22 cellular contexts compared by ENCODE assay signal in the genomic region with DNA sequence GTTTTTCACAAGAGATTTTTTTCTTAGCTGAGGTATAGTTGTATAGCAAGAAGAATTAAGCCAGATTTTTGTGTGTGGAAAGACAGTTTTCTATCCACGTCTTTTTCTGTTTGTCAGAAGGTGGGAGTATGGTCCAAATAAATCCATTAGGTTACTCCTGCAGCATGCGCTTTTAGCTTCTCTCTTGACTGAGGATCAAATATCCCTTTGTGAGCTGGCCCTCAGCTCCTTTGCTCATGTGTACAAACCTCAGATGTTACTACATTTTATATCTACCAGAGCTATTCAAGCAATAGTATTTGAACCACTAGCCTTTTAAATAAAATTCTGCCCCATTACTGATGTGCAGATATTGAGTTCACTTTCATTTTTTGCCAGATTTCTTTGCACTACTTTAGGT. TPM values are rescaled to one million over a fixed set of nuclear protein-coding genes. Genes with fewer than 3 reads are reported as not detected.
DNase-seq lines count a peak whose midpoint lies in the region; ATAC-seq and TF ChIP-seq lines count a peak whose summit lies in the region.
"Had no signal": no experiment of that assay in that cellular context is flagged by ENCODE, and none has a peak within 500 bp of the region (broad histone marks: within the 10 kb centered on the region; RNA-seq: fewer than 3 reads in every experiment).

No MANE protein-coding gene starts in this region.

- intact Hi-C loops in sigmoid colon (cut with DNase I) = no loop called here
- intact Hi-C loops in CD4-positive, alpha-beta memory T cell (cut with micrococcal nuclease) = no loop called here

- no peak for TF ChIP-seq POLR2A in sigmoid colon (IDR thresholded peaks at IDR 0.05)

- no peaks in the 10 kb centered on the region for H3K27me3 ChIP-seq in CD4-positive, CD25-positive, alpha-beta regulatory T cell (ENCODE audit: control insufficient read depth, insufficient read depth, low read length)
- no peaks in the 10 kb centered on the region for H3K27me3 ChIP-seq in sigmoid colon
- H3K27me3 ChIP-seq in CD4-positive, alpha-beta memory T cell (ENCODE audit: insufficient read depth, low read length) = no peaks in the 10 kb centered on the region

- CTCF ChIA-PET in CD4-positive, alpha-beta memory T cell (lab: Charles Lee; ENCODE audit: partially characterized antibody) = interaction anchor here (1.1 to 1.7 kb wide), 2 partner anchors 10 to 58 kb away, joined by 3 to 5 read pairs; no protein-coding TSS in a partner anchor

- no peaks in the 10 kb centered on the region for H3K9me3 Mint-ChIP-seq in CD4-positive, CD25-positive, alpha-beta regulatory T cell
- H3K9me3 Mint-ChIP-seq in mesothelial cell of epicardium = no peaks in the 10 kb centered on the region
- no peaks in the 10 kb centered on the region for H3K9me3 Mint-ChIP-seq in CD4-positive, alpha-beta memory T cell
- H3K9me3 Mint-ChIP-seq in stimulated activated memory B cell treated with anti-CD40 and anti-IgM and Interleukin-4, amounts not matched to agents 10 μg/mL and 1 μg/mL and 100 μg/mL, for 72 hours = no peaks in the 10 kb centered on the region
- H3K9me3 Mint-ChIP-seq: CD8-positive, alpha-beta T cell had no signal

- H3K27me3 Mint-ChIP-seq in CD4-positive, CD25-positive, alpha-beta regulatory T cell = no peaks in the 10 kb centered on the region
- no peaks in the 10 kb centered on the region for H3K27me3 Mint-ChIP-seq in T-helper 17 cell
- no peaks in the 10 kb centered on the region for H3K27me3 Mint-ChIP-seq in mesothelial cell of epicardium (ENCODE audit: low read depth)
- no peaks in the 10 kb centered on the region for H3K27me3 Mint-ChIP-seq in CD4-positive, alpha-beta memory T cell
- no peaks in the 10 kb centered on the region for H3K27me3 Mint-ChIP-seq in stimulated activated memory B cell treated with anti-CD40 and anti-IgM and Interleukin-4, amounts not matched to agents 10 μg/mL and 1 μg/mL and 100 μg/mL, for 72 hours

- no peaks in the 10 kb centered on the region for H3K9me3 ChIP-seq in CD4-positive, CD25-positive, alpha-beta regulatory T cell (ENCODE audit: control insufficient read depth in 2 of 2, low read length in 2 of 2)
- no peaks in the 10 kb centered on the region for H3K9me3 ChIP-seq in T-helper 17 cell (ENCODE audit: control insufficient read depth, low read length, poor library complexity, severe bottlenecking)
- no peaks in the 10 kb centered on the region for H3K9me3 ChIP-seq in sigmoid colon
- no peaks in the 10 kb centered on the region for H3K9me3 ChIP-seq in CD4-positive, alpha-beta memory T cell (ENCODE audit: control insufficient read depth in 1 of 2, low read length in 2 of 2)

- H3K4me1 ChIP-seq in CD4-positive, CD25-positive, alpha-beta regulatory T cell (ENCODE audit: control insufficient read depth, insufficient read depth, low read length, poor library complexity, severe bottlenecking) = no peaks in the 10 kb centered on the region
- H3K4me1 ChIP-seq in sigmoid colon = peaks cover 0 to 23% (median 12%) of the 10 kb centered on the region in 4 donors
- peaks cover 3% of the 10 kb centered on the region for H3K4me1 ChIP-seq in CD4-positive, alpha-beta memory T cell (ENCODE audit: insufficient read depth, low read length)

- H3K4me3 Mint-ChIP-seq in CD4-positive, CD25-positive, alpha-beta regulatory T cell = no peak overlapping the region
- no peak overlapping the region for H3K4me3 Mint-ChIP-seq in T-helper 17 cell
- H3K4me3 Mint-ChIP-seq in mesothelial cell of epicardium = no peak overlapping the region
- no peak overlapping the region for H3K4me3 Mint-ChIP-seq in CD4-positive, alpha-beta memory T cell
- H3K4me3 Mint-ChIP-seq in stimulated activated memory B cell treated with anti-CD40 and anti-IgM and Interleukin-4, amounts not matched to agents 10 μg/mL and 1 μg/mL and 100 μg/mL, for 72 hours = no peak overlapping the region
- H3K4me3 Mint-ChIP-seq: CD8-positive, alpha-beta T cell had no signal

- POLR2A ChIA-PET in CD4-positive, alpha-beta memory T cell (lab: Charles Lee; ENCODE audit: partially characterized antibody) = interaction anchor here (0.8 kb wide), 1 partner anchor 9 kb away, joined by 3 read pairs; a partner anchor contains a TSS

- no peak for ATAC-seq in CD4-positive, CD25-positive, alpha-beta regulatory T cell (ENCODE audit: low read depth in 2 of 2)
- ATAC-seq in T-helper 17 cell (no peak), GM18868 (IDR thresholded peaks at IDR 0.05; ENCODE audit: unreplicated experiment) (no peak), GM21381 (IDR thresholded peaks at IDR 0.05; ENCODE audit: unreplicated experiment) (no peak)
- no peak for ATAC-seq in stimulated activated memory B cell treated with anti-CD40 and anti-IgM and Interleukin-4, amounts not matched to agents 10 μg/mL and 1 μg/mL and 100 μg/mL, for 72 hours
- ATAC-seq: CD8-positive, alpha-beta T cell had no signal

- TF ChIP-seq CTCF in mesothelial cell of epicardium (IDR thresholded peaks at IDR 0.05; ENCODE audit: unreplicated experiment) (no peak), sigmoid colon (IDR thresholded peaks at IDR 0.05) (no peak)

- WGBS in sigmoid colon, 2 donors = 88 to 92% methylated on average over 2 of the region's 2 CpGs

- H3K4me3 ChIP-seq in CD4-positive, CD25-positive, alpha-beta regulatory T cell (ENCODE audit: low read depth, low read length) = no peak overlapping the region
- H3K4me3 ChIP-seq in sigmoid colon = no peak overlapping the region
- H3K4me3 ChIP-seq in CD4-positive, alpha-beta memory T cell (ENCODE audit: low read length in 2 of 2) = no peak overlapping the region
- H3K4me3 ChIP-seq: GM23248 had no signal

- no peak overlapping the region for H3K27ac ChIP-seq in CD4-positive, CD25-positive, alpha-beta regulatory T cell (ENCODE audit: insufficient read depth, low read length, poor library complexity, severe bottlenecking)
- peak overlapping the region in 3 of 4 donors; percentile 7 to 56 (median 52) for H3K27ac ChIP-seq in sigmoid colon
- no peak overlapping the region for H3K27ac ChIP-seq in CD4-positive, alpha-beta memory T cell (ENCODE audit: low read depth, low read length)
- H3K27ac ChIP-seq: GM23248 had no signal

- H3K27ac Mint-ChIP-seq in CD4-positive, CD25-positive, alpha-beta regulatory T cell = peak overlapping the region in 2 of 3 donors; percentile 13 to 74
- peak overlapping the region; percentile 9 for H3K27ac Mint-ChIP-seq in T-helper 17 cell
- peak overlapping the region; percentile 93 for H3K27ac Mint-ChIP-seq in mesothelial cell of epicardium
- peak overlapping the region in 1 of 7 donors; percentile 6 for H3K27ac Mint-ChIP-seq in CD4-positive, alpha-beta memory T cell
- H3K27ac Mint-ChIP-seq in stimulated activated memory B cell treated with anti-CD40 and anti-IgM and Interleukin-4, amounts not matched to agents 10 μg/mL and 1 μg/mL and 100 μg/mL, for 72 hours = no peak overlapping the region

- peaks cover 23% of the 10 kb centered on the region for H3K36me3 Mint-ChIP-seq in CD4-positive, CD25-positive, alpha-beta regulatory T cell
- H3K36me3 Mint-ChIP-seq in T-helper 17 cell (ENCODE audit: low read depth) (peaks cover 6% of the 10 kb centered on the region), mesothelial cell of epicardium (peaks cover 12% of the 10 kb centered on the region)
- peaks cover 28 to 48% of the 10 kb centered on the region in 2 donors for H3K36me3 Mint-ChIP-seq in CD4-positive, alpha-beta memory T cell
- peaks cover 19% of the 10 kb centered on the region for H3K36me3 Mint-ChIP-seq in stimulated activated memory B cell treated with anti-CD40 and anti-IgM and Interleukin-4, amounts not matched to agents 10 μg/mL and 1 μg/mL and 100 μg/mL, for 72 hours

- H3K4me1 Mint-ChIP-seq in CD4-positive, CD25-positive, alpha-beta regulatory T cell = peaks cover 2 to 23% (median 9%) of the 10 kb centered on the region in 4 donors
- H3K4me1 Mint-ChIP-seq in T-helper 17 cell = peaks cover 7% of the 10 kb centered on the region
- H3K4me1 Mint-ChIP-seq in mesothelial cell of epicardium = peaks cover 42% of the 10 kb centered on the region
- H3K4me1 Mint-ChIP-seq in CD4-positive, alpha-beta memory T cell = peaks cover 0 to 9% (median 3%) of the 10 kb centered on the region in 4 donors
- peaks cover 11% of the 10 kb centered on the region for H3K4me1 Mint-ChIP-seq in stimulated activated memory B cell treated with anti-CD40 and anti-IgM and Interleukin-4, amounts not matched to agents 10 μg/mL and 1 μg/mL and 100 μg/mL, for 72 hours

- H3K36me3 ChIP-seq in CD4-positive, CD25-positive, alpha-beta regulatory T cell (ENCODE audit: control insufficient read depth, insufficient read depth, low read length) = peaks cover 44% of the 10 kb centered on the region
- H3K36me3 ChIP-seq in sigmoid colon = peaks cover 0 to 65% (median 18%) of the 10 kb centered on the region in 4 donors
- H3K36me3 ChIP-seq in CD4-positive, alpha-beta memory T cell (ENCODE audit: insufficient read depth, low read length) = peaks cover 28% of the 10 kb centered on the region

- no peak for TF ChIP-seq EP300 in sigmoid colon (IDR thresholded peaks at IDR 0.05)

- DNase-seq in CD4-positive, CD25-positive, alpha-beta regulatory T cell = no peak
- DNase-seq in T-helper 17 cell (no peak), mesothelial cell of epicardium (ENCODE audit: low spot score in 2 of 2, unreplicated experiment in 2 of 2) (no peak), sigmoid colon (no peak)
- no peak for DNase-seq in CD4-positive, alpha-beta memory T cell
- DNase-seq: CD8-positive, alpha-beta T cell; DMS79 treated with DMSO at 0.1 percent for 48 hours; GF-D8; H7; KBM-7; NCI-H1105 treated with DMSO at 0.1 percent for 48 hours; NCI-H146; NCI-H2029; NCI-H2227 treated with DMSO at 0.1 percent for 48 hours; NCI-H510A; NCI-H69; Right ventricle myocardium superior; RPMI8226 had no signal

RNA-seq across cellular contexts. Expression of a gene that starts 8.8 kb away (rescaled TPM):
- 129 TPM for total RNA-seq in CD4-positive, CD25-positive, alpha-beta regulatory T cell
- polyA plus RNA-seq in CD4-positive, CD25-positive, alpha-beta regulatory T cell = 1 to 10 TPM; 2.5 to 5.9 (median 4.6) TPM
- 100 to 1,000 TPM; 106 to 118 TPM for total RNA-seq in T-helper 17 cell
- total RNA-seq in mesothelial cell of epicardium = 37.6 to 41.7 TPM (median 39.4 TPM) in 3 replicates
- total RNA-seq in sigmoid colon = 10 to 100 TPM; 20.7 to 50.7 (median 28.5) TPM
- 10 to 100 TPM in 2 of 3 donors, 1 to 10 TPM in 1; 7.6 to 33.1 (median 12.0) TPM for polyA plus RNA-seq in sigmoid colon
- total RNA-seq in CD4-positive, alpha-beta memory T cell = 10 to 100 TPM; 60.2 to 67.3 TPM
- 1 to 10 TPM; 2.1 to 4.1 TPM for polyA plus RNA-seq in CD4-positive, alpha-beta memory T cell

RNA-seq across cellular contexts. Expression of a gene that starts 25.6 kb away (rescaled TPM):
- 43.3 TPM for total RNA-seq in CD4-positive, CD25-positive, alpha-beta regulatory T cell
- 10 to 100 TPM; 15.0 to 24.1 (median 16.9) TPM for polyA plus RNA-seq in CD4-positive, CD25-positive, alpha-beta regulatory T cell
- 10 to 100 TPM; 31.1 to 43.4 TPM for total RNA-seq in T-helper 17 cell
- 95.0 to 98.6 TPM (median 97.3 TPM) in 3 replicates for total RNA-seq in mesothelial cell of epicardium
- total RNA-seq in sigmoid colon = 10 to 100 TPM; 42.1 to 76.4 (median 58.0) TPM
- polyA plus RNA-seq in sigmoid colon = 10 to 100 TPM; 26.0 to 33.1 (median 28.8) TPM
- total RNA-seq in CD4-positive, alpha-beta memory T cell = 10 to 100 TPM; 61.6 to 64.2 TPM
- polyA plus RNA-seq in CD4-positive, alpha-beta memory T cell = 10 to 100 TPM; 16.4 to 23.7 TPM

RNA-seq across cellular contexts. Expression of a gene that starts 29.4 kb away (rescaled TPM):
- 11.7 TPM for total RNA-seq in CD4-positive, CD25-positive, alpha-beta regulatory T cell
- polyA plus RNA-seq in CD4-positive, CD25-positive, alpha-beta regulatory T cell = 1 to 10 TPM in 1 of 4 donors, under 1 TPM in 3; 0.25 to 1.3 (median 0.64) TPM
- total RNA-seq in T-helper 17 cell (1 to 10 TPM; 8.7 to 9.6 TPM), mesothelial cell of epicardium (192 to 206 TPM (median 197 TPM) in 3 replicates), sigmoid colon (over 10,000 TPM in 3 of 4 donors, 1,000 to 10,000 TPM in 1; 6,854 to 14,048 (median 12,596) TPM)
- polyA plus RNA-seq in sigmoid colon = 1,000 to 10,000 TPM in 1 of 3 donors, 100 to 1,000 TPM in 2; 112 to 1,100 (median 337) TPM
- total RNA-seq in CD4-positive, alpha-beta memory T cell = 10 to 100 TPM; 17.7 to 19.7 TPM
- polyA plus RNA-seq in CD4-positive, alpha-beta memory T cell = under 1 TPM; 0.15 to 0.36 TPM

Comparison
In these comparisons a context has a peak if more than half of its experiments do, and no peak if none do; other contexts are left out.
1. H3K27ac ChIP-seq: peak in sigmoid colon (3 of 4); none in CD4-positive, CD25-positive, alpha-beta regulatory T cell (single experiment) and CD4-positive, alpha-beta memory T cell (single experiment).
2. RNA of a gene that starts 29.4 kb away (total RNA-seq): 6,854 to 14,048 TPM in sigmoid colon; 192 to 206 TPM in mesothelial cell of epicardium, 17.7 to 19.7 TPM in CD4-positive, alpha-beta memory T cell, 11.7 TPM in CD4-positive, CD25-positive, alpha-beta regulatory T cell (single experiment) and 8.7 to 9.6 TPM in T-helper 17 cell; every median in the first group is over 10 times any median in the second.